ENCODE assay signal across 8 cellular contexts in genomic region chr15:52565417-52566358, GRCh38. TPM values are rescaled to one million over a fixed set of nuclear protein-coding genes. Genes with fewer than 3 reads are reported as not detected.
DNase-seq lines count a peak whose midpoint lies in the region; ATAC-seq and TF ChIP-seq lines count a peak whose summit lies in the region.
"Not testable (repeated sequence)": the region's sequence is repeated elsewhere in the genome, so short reads cannot be mapped to it uniquely, and the experiment has no call there.

No MANE protein-coding gene starts in this region.

- peak overlapping the region; percentile 65 for H3K4me3 Mint-ChIP-seq in activated T-helper 17 cell treated with anti-CD3 and anti-CD28 coated beads, Interleukin-2, amount 50 U/mL, for 72 hours

- peak overlapping the region; percentile 83 for H3K27ac Mint-ChIP-seq in activated T-helper 17 cell treated with anti-CD3 and anti-CD28 coated beads, Interleukin-2, amount 50 U/mL, for 72 hours

- TF ChIP-seq POLR2A in spleen (IDR thresholded peaks at IDR 0.05): not testable (repeated sequence)

- CTCF ChIA-PET in GM10248 (lab: Yijun Ruan, JAX): interaction anchor here (0.8 to 3.2 kb wide), 6 partner anchors 8 to 309 kb away, joined by 3 to 16 read pairs (median 4); no protein-coding TSS in a partner anchor

- DNase-seq in GM10248 (ENCODE audit: extremely low spot score) (peak; percentile 54), HL-60 (ENCODE audit: low read depth in 1 of 2, low spot score in 1 of 2) (peak in 1 of 2 experiments; percentile 37), SIG-M5 (lab: John Stamatoyannopoulos, UW) (peak; percentile 15), fibroblast of villous mesenchyme (ENCODE audit: low read depth) (peak; percentile 39), spleen (peak; percentile 49)

- H3K9me3 Mint-ChIP-seq in activated T-helper 17 cell treated with anti-CD3 and anti-CD28 coated beads, Interleukin-2, amount 50 U/mL, for 72 hours: not testable (repeated sequence)

- 86 to 92% (median 89%) methylated on average over 13 of the region's 13 CpGs for WGBS in spleen, 5 donors

- H3K27me3 ChIP-seq in HL-60 (ENCODE audit: insufficient read depth, poor library complexity, severe bottlenecking); spleen (replicated peaks in 1 of 7): not testable (repeated sequence)

- H3K4me1 Mint-ChIP-seq in activated T-helper 17 cell treated with anti-CD3 and anti-CD28 coated beads, Interleukin-2, amount 50 U/mL, for 72 hours: peaks cover 30% of the 10 kb centered on the region

- peak; percentile 35 for ATAC-seq in GM19463 (IDR thresholded peaks at IDR 0.05; ENCODE audit: unreplicated experiment)
- peak; percentile 45 for ATAC-seq in HG02798 (IDR thresholded peaks at IDR 0.05; ENCODE audit: poor library complexity, unreplicated experiment)
- peak; percentile 31 for ATAC-seq in activated T-helper 17 cell treated with anti-CD3 and anti-CD28 coated beads, Interleukin-2, amount 50 U/mL, for 72 hours (replicated peaks)

- not testable (repeated sequence) for H3K27me3 Mint-ChIP-seq in activated T-helper 17 cell treated with anti-CD3 and anti-CD28 coated beads, Interleukin-2, amount 50 U/mL, for 72 hours

- H3K4me3 ChIP-seq in HL-60 (replicated peaks; ENCODE audit: insufficient read depth, low read length); fibroblast of villous mesenchyme (ENCODE audit: low read depth, low read length); spleen: not testable (repeated sequence)

- H3K27ac ChIP-seq in HL-60 (replicated peaks) (peak overlapping the region; percentile 89), spleen (peak overlapping the region in 2 of 8 donors; percentile 25 to 26)

- peaks cover 79% of the 10 kb centered on the region for H3K36me3 Mint-ChIP-seq in activated T-helper 17 cell treated with anti-CD3 and anti-CD28 coated beads, Interleukin-2, amount 50 U/mL, for 72 hours (ENCODE audit: low read depth)

- intact Hi-C loops in spleen (cut with DNase I; ENCODE audit: low total_unique reads): not testable (repeated sequence)

- POLR2A ChIA-PET in GM10248 (lab: Yijun Ruan, JAX): interaction anchor here (1.3 kb wide), 1 partner anchor 12 kb away, joined by 3 read pairs; no protein-coding TSS in a partner anchor

- not testable (repeated sequence) for H3K9me3 ChIP-seq in spleen

- peaks cover 26 to 84% (median 66%) of the 10 kb centered on the region in 6 donors for H3K4me1 ChIP-seq in spleen

- not testable (repeated sequence) for H3K36me3 ChIP-seq in spleen

- peak; percentile 4 for TF ChIP-seq CTCF in GM10248 (IDR thresholded peaks at IDR 0.05; ENCODE audit: control extremely low read depth, extremely low read depth, low read depth, missing control alignments)
- not testable (repeated sequence) for TF ChIP-seq CTCF in HL-60 (IDR thresholded peaks at IDR 0.05; ENCODE audit: insufficient read depth, low read length); fibroblast of villous mesenchyme (IDR thresholded peaks at IDR 0.05; ENCODE audit: insufficient read depth, low read depth, low read length); spleen (IDR thresholded peaks at IDR 0.05 in 8 of 11, conservative IDR thresholded peaks at IDR 0.05 in 3 of 11)

RNA-seq across cellular contexts. Expression of gene ARPP19, which starts 3.1 kb away (rescaled TPM):
- total RNA-seq in activated T-helper 17 cell treated with anti-CD3 and anti-CD28 coated beads, Interleukin-2, amount 50 U/mL, for 72 hours: 100 to 1,000 TPM; 154 to 222 TPM
- total RNA-seq in fibroblast of villous mesenchyme: 92.1 and 133 TPM in 2 replicates
- total RNA-seq in spleen: 100 to 1,000 TPM in 5 of 7 donors, 10 to 100 TPM in 2; 95.9 to 132 (median 111) TPM
- polyA plus RNA-seq in spleen: 10 to 100 TPM; 18.3 to 33.8 (median 23.4) TPM

RNA-seq across cellular contexts. Expression of gene MYO5A, which starts 37.0 kb away (rescaled TPM):
- total RNA-seq in activated T-helper 17 cell treated with anti-CD3 and anti-CD28 coated beads, Interleukin-2, amount 50 U/mL, for 72 hours: 10 to 100 TPM; 33.1 to 59.3 TPM
- total RNA-seq in fibroblast of villous mesenchyme (45.1 and 53.1 TPM in 2 replicates), spleen (10 to 100 TPM; 30.9 to 48.3 (median 39.1) TPM)
- polyA plus RNA-seq in spleen: 1 to 10 TPM; 4.7 to 6.4 (median 6.3) TPM
